In genomic region chr22:29216873-29217666, GRCh38 we compare ENCODE assay signal across 10 cellular contexts. TPM values are rescaled to one million over a fixed set of nuclear protein-coding genes. Genes with fewer than 3 reads are reported as not detected.
DNase-seq lines count a peak whose midpoint lies in the region; ATAC-seq and TF ChIP-seq lines count a peak whose summit lies in the region.
"Had no signal": no experiment of that assay in that cellular context is flagged by ENCODE, and none has a peak within 500 bp of the region (broad histone marks: within the 10 kb centered on the region; RNA-seq: fewer than 3 reads in every experiment).

No MANE protein-coding gene starts in this region.

- H3K4me3 Mint-ChIP-seq in activated CD4-positive, alpha-beta T cell treated with anti-CD3 and anti-CD28 coated beads, Interleukin-2, amount 10 ng/mL, durations not matched to agents 7 days and 5 days = no peak overlapping the region
- H3K4me3 Mint-ChIP-seq: activated naive CD8-positive, alpha-beta T cell had no signal

- H3K9me3 Mint-ChIP-seq in activated CD4-positive, alpha-beta T cell treated with anti-CD3 and anti-CD28 coated beads, Interleukin-2, amount 10 ng/mL, durations not matched to agents 7 days and 5 days = no peaks in the 10 kb centered on the region

- POLR2A ChIA-PET in activated CD4-positive, alpha-beta T cell treated with anti-CD3 and anti-CD28 coated beads, Interleukin-2, amount 10 ng/mL, durations not matched to agents 7 days and 5 days (lab: Charles Lee) = no interaction called here

- no peaks in the 10 kb centered on the region for H3K27me3 ChIP-seq in gastroesophageal sphincter

- ATAC-seq in gastroesophageal sphincter = peak; percentile 26

- WGBS in gastroesophageal sphincter (ENCODE audit: low coverage in 1 of 2), 2 donors = 92% methylated on average over 2 of the region's 14 CpGs; no CpG with 5 or more reads in 1 of the 2 donors

- H3K4me3 ChIP-seq in gastroesophageal sphincter = no peak overlapping the region

- H3K27ac ChIP-seq in gastroesophageal sphincter = no peak overlapping the region

- H3K36me3 Mint-ChIP-seq in activated CD4-positive, alpha-beta T cell treated with anti-CD3 and anti-CD28 coated beads, Interleukin-2, amount 10 ng/mL, durations not matched to agents 7 days and 5 days (ENCODE audit: low read depth) = no peaks in the 10 kb centered on the region
- H3K36me3 Mint-ChIP-seq: activated naive CD8-positive, alpha-beta T cell had no signal

- no peak for TF ChIP-seq POLR2A in gastroesophageal sphincter (IDR thresholded peaks at IDR 0.05)

- no peaks in the 10 kb centered on the region for H3K9me3 ChIP-seq in gastroesophageal sphincter

- no peak overlapping the region for H3K27ac Mint-ChIP-seq in activated CD4-positive, alpha-beta T cell treated with anti-CD3 and anti-CD28 coated beads, Interleukin-2, amount 10 ng/mL, durations not matched to agents 7 days and 5 days
- H3K27ac Mint-ChIP-seq: activated naive CD8-positive, alpha-beta T cell had no signal

- peaks cover 0 to 18% (median 0%) of the 10 kb centered on the region in 3 donors for H3K4me1 ChIP-seq in gastroesophageal sphincter

- H3K4me1 Mint-ChIP-seq in activated CD4-positive, alpha-beta T cell treated with anti-CD3 and anti-CD28 coated beads, Interleukin-2, amount 10 ng/mL, durations not matched to agents 7 days and 5 days = no peaks in the 10 kb centered on the region

- no peaks in the 10 kb centered on the region for H3K36me3 ChIP-seq in gastroesophageal sphincter

- CTCF ChIA-PET in activated CD4-positive, alpha-beta T cell treated with anti-CD3 and anti-CD28 coated beads, Interleukin-2, amount 10 ng/mL, durations not matched to agents 7 days and 5 days (lab: Charles Lee) = no interaction called here

- H3K27me3 Mint-ChIP-seq in activated CD4-positive, alpha-beta T cell treated with anti-CD3 and anti-CD28 coated beads, Interleukin-2, amount 10 ng/mL, durations not matched to agents 7 days and 5 days = no peaks in the 10 kb centered on the region
- H3K27me3 Mint-ChIP-seq: activated naive CD8-positive, alpha-beta T cell had no signal

- no peak for TF ChIP-seq CTCF in gastroesophageal sphincter (IDR thresholded peaks at IDR 0.05)

- DNase-seq in GF-D8 (lab: John Stamatoyannopoulos, UW) (peak; percentile 26), RPMI7951 (ENCODE audit: low read depth) (peak; percentile 78), renal cortical epithelial cell (ENCODE audit: low read depth) (peak; percentile 57), NCI-H526 treated with DMSO at 0.1 percent for 48 hours (lab: John Stamatoyannopoulos, UW) (no peak), amniotic stem cell (lab: John Stamatoyannopoulos, UW) (no peak)
- no peak for DNase-seq in stimulated activated CD8-positive, alpha-beta memory T cell treated with anti-CD3 and anti-CD28 coated beads, Interleukin-4, amount 100 ng/mL, for 48 hours
- no peak for DNase-seq in activated CD4-positive, alpha-beta T cell treated with anti-CD3 and anti-CD28 coated beads, Interleukin-2, amount 10 ng/mL, durations not matched to agents 7 days and 5 days
- DNase-seq: activated CD4-positive, alpha-beta T cell treated with anti-CD3 and anti-CD28 coated beads for 48 hours had no signal

- no peak for TF ChIP-seq EP300 in gastroesophageal sphincter (IDR thresholded peaks at IDR 0.05)

RNA-seq across cellular contexts. Expression of gene EMID1, which starts 11.4 kb away (rescaled TPM):
- total RNA-seq in RPMI7951 (2014; rRNA removed; shearing (Covaris generic)) = 0.29 TPM in 1 of 2 replicates, not detected in the other
- 1 to 10 TPM in 2 of 4 donors, under 1 TPM in 2; 0.15 to 1.5 (median 0.69) TPM for total RNA-seq in gastroesophageal sphincter
- total RNA-seq in renal cortical epithelial cell = 0.35 TPM in 1 of 2 replicates, not detected in the other
- not detected for total RNA-seq in activated CD4-positive, alpha-beta T cell treated with anti-CD3 and anti-CD28 coated beads, Interleukin-2, amount 10 ng/mL, durations not matched to agents 7 days and 5 days

RNA-seq across cellular contexts. Expression of gene RHBDD3, which starts 50.7 kb away (rescaled TPM):
- total RNA-seq in RPMI7951 (2014; rRNA removed; shearing (Covaris generic)) = 10.5 and 12.3 TPM in 2 replicates
- total RNA-seq in gastroesophageal sphincter (10 to 100 TPM in 3 of 4 donors, 1 to 10 TPM in 1; 7.2 to 27.7 (median 19.6) TPM), renal cortical epithelial cell (12.9 and 19.3 TPM in 2 replicates)
- 10 to 100 TPM; 31.2 to 33.0 TPM for total RNA-seq in activated CD4-positive, alpha-beta T cell treated with anti-CD3 and anti-CD28 coated beads, Interleukin-2, amount 10 ng/mL, durations not matched to agents 7 days and 5 days

RNA-seq across cellular contexts. Expression of gene EWSR1, which starts 51.0 kb away (rescaled TPM):
- total RNA-seq in RPMI7951 (2014; rRNA removed; shearing (Covaris generic)) = 127 and 233 TPM in 2 replicates
- total RNA-seq in gastroesophageal sphincter (100 to 1,000 TPM; 169 to 209 (median 204) TPM), renal cortical epithelial cell (131 and 148 TPM in 2 replicates)
- total RNA-seq in activated CD4-positive, alpha-beta T cell treated with anti-CD3 and anti-CD28 coated beads, Interleukin-2, amount 10 ng/mL, durations not matched to agents 7 days and 5 days = 100 to 1,000 TPM; 329 to 400 TPM

Comparison
In these comparisons a context has a peak if more than half of its experiments do, and no peak if none do; other contexts are left out.
1. DNase-seq: peak in GF-D8 (single experiment), RPMI7951 (single experiment) and renal cortical epithelial cell (single experiment); none in stimulated activated CD8-positive, alpha-beta memory T cell treated with anti-CD3 and anti-CD28 coated beads, Interleukin-4, amount 100 ng/mL, for 48 hours (single experiment), activated CD4-positive, alpha-beta T cell treated with anti-CD3 and anti-CD28 coated beads, Interleukin-2, amount 10 ng/mL, durations not matched to agents 7 days and 5 days (single experiment), NCI-H526 treated with DMSO at 0.1 percent for 48 hours (single experiment) and amniotic stem cell (single experiment).